8 cellular contexts compared by ENCODE assay signal in genomic region chr2:231178805-231179204, GRCh38. TPM values are rescaled to one million over a fixed set of nuclear protein-coding genes. Genes with fewer than 3 reads are reported as not detected.
"Had no signal": no experiment of that assay in that cellular context is flagged by ENCODE, and none has a peak within 500 bp of the region (broad histone marks: within the 10 kb centered on the region; RNA-seq: fewer than 3 reads in every experiment).

No MANE protein-coding gene starts in this region.

RNA-seq across cellular contexts. Expression of gene HTR2B, which starts 54.0 kb away (rescaled TPM):
- total RNA-seq: activated CD4-positive, alpha-beta memory T cell treated with anti-CD3 and anti-CD28 coated beads for 36 hours; activated CD8-positive, alpha-beta memory T cell treated with anti-CD3 and anti-CD28 coated beads for 36 hours; activated naive CD8-positive, alpha-beta T cell treated with anti-CD3 and anti-CD28 coated beads, Interleukin-2, amount 10 ng/mL, durations not matched to agents 7 days and 5 days; naive thymus-derived CD4-positive, alpha-beta T cell; neural crest cell; smooth muscle cell; suprapubic skin had no signal
- polyA plus RNA-seq: keratinocyte had no signal
